1 cellular context compared by ENCODE assay signal in the genomic region with DNA sequence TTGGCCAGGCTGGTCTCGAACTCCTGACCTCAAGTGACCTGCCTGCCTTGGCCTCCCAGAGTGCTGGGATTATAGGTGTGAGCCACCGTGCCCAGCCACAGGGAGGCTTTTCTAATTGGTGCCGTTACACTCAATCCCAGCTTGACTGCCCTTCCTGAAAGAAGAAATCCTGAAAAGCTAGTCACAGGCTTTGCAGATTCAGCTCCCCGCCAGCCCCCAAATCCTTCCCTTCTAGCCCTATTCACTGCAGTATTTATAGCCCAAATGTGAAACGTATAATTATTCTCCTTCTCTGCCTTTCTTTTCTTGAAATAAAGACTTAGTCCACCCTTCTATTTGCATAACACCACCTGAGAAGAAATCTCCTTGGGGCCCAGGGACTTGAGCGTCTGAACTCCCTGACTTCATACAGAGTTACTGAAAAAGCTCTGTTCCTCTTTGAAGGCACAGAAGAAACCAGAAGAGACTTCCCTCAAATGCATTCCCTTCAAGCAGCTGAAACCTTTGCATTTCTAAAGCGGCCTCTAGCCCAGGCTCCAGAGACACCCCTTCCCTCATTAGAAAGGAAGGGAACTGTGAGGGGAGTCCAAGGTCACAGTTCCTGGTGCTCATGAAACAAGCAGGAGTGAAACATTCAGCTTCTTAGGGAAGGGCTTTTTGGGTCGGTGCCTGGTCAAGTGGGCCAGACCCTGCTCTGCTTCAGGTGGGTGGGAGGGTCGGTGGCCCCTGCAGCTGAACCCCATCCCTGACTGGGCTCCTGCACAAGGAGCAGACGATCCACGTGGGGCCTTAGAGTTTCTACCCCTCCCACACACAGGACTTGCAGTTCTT.
TF ChIP-seq lines count a peak whose summit lies in the region.

No MANE protein-coding gene starts in this region.

TF ChIP-seq in K562, 482 proteins besides CTCF, POLR2A, EP300 and RAD21:
- no peak for TF ChIP-seq USF2 (CRISPR knock-in tag; IDR thresholded peaks at IDR 0.05)
- no peak for TF ChIP-seq SETDB1 (IDR thresholded peaks at IDR 0.05; ENCODE audit: low read length)
- no peak for TF ChIP-seq NCOA1 (IDR thresholded peaks at IDR 0.05; ENCODE audit: low read depth)
- no peak for TF ChIP-seq ZNF121 (CRISPR knock-in tag; conservative IDR thresholded peaks at IDR 0.05)
- no peak for TF ChIP-seq MAFK (IDR thresholded peaks at IDR 0.05; ENCODE audit: low read length)
- no peak for TF ChIP-seq BRCA1 (IDR thresholded peaks at IDR 0.05)
- TF ChIP-seq BRCA1 (CRISPR knock-in tag; IDR thresholded peaks at IDR 0.05), result no peak
- no peak for TF ChIP-seq ZNF174 (CRISPR knock-in tag; IDR thresholded peaks at IDR 0.05)
TF ChIP-seq in K562: peak in this region for 0.
